19 cellular contexts compared by ENCODE assay signal in genomic region chr1:234322097-234322496, GRCh38.
"Had no signal": no experiment of that assay in that cellular context is flagged by ENCODE, and none has a peak within 500 bp of the region (broad histone marks: within the 10 kb centered on the region; RNA-seq: fewer than 3 reads in every experiment).

No MANE protein-coding gene starts in this region.

- H3K4me3 Mint-ChIP-seq: mesothelial cell of epicardium, naive B cell, natural killer cell, nephron progenitor cell, neural progenitor cell had no signal

- DNase-seq: islet precursor cell; left ventricle myocardium inferior; mesendoderm; naive B cell; natural killer cell; nephron progenitor cell; occipital lobe; ovary; right lobe of liver; stimulated activated CD4-positive, alpha-beta T cell treated with anti-CD3 and anti-CD28 coated beads, Interleukin-1b, Interleukin-23, amount 100 ng/mL, for 48 hours; stimulated activated CD4-positive, alpha-beta T cell treated with anti-CD3 and anti-CD28 coated beads, Interleukin-4, amount 100 ng/mL, for 1 hour; stomach; testis; thyroid gland; transverse colon; upper lobe of left lung had no signal

- H3K36me3 Mint-ChIP-seq: mesothelial cell of epicardium, naive B cell, natural killer cell, neural progenitor cell had no signal

- H3K9me3 Mint-ChIP-seq: mesothelial cell of epicardium, natural killer cell, nephron progenitor cell, neural progenitor cell had no signal

- H3K27ac Mint-ChIP-seq: mesothelial cell of epicardium, naive B cell, natural killer cell, nephron progenitor cell, neural progenitor cell, progenitor cell of endocrine pancreas had no signal
